ENCODE assay signal across 8 cellular contexts in genomic region chr7:4739528-4739992, GRCh38. TPM values are rescaled to one million over a fixed set of nuclear protein-coding genes. Genes with fewer than 3 reads are reported as not detected.
DNase-seq lines count a peak whose midpoint lies in the region; ATAC-seq and TF ChIP-seq lines count a peak whose summit lies in the region.

No MANE protein-coding gene starts in this region.

- DNase-seq in GM12865 (ENCODE audit: low read depth), result peak; percentile 64
- DNase-seq in T follicular helper cell (ENCODE audit: low read depth), result peak; percentile 52
- peak; percentile 63 for DNase-seq in central memory CD4-positive, alpha-beta T cell
- no peak for DNase-seq in lower lobe of right lung
- no peak for DNase-seq in NCI-H1048 (lab: John Stamatoyannopoulos, UW)
- no peak for DNase-seq in SIG-M5 treated with dmso at 0.1 percent for 504 hours (lab: John Stamatoyannopoulos, UW; ENCODE audit: unreplicated experiment)
- DNase-seq in KG1 (lab: John Stamatoyannopoulos, UW), result no peak

- H3K4me1 ChIP-seq in lower lobe of right lung (peaks cover 47% of the 10 kb centered on the region), subcutaneous abdominal adipose tissue (ENCODE audit: control insufficient read depth in 5 of 5, insufficient read depth in 5 of 5, low read length in 5 of 5) (peaks cover 3 to 30% (median 26%) of the 10 kb centered on the region in 5 donors)

- H3K4me3 ChIP-seq in GM12865 (ENCODE audit: low read depth, low read length) (peak overlapping the region; percentile 25), lower lobe of right lung (peak overlapping the region; percentile 39), subcutaneous abdominal adipose tissue (ENCODE audit: low read depth in 1 of 5, low read length in 5 of 5) (peak overlapping the region in 4 of 5 donors; percentile 30 to 63 (median 48))

- no peak overlapping the region for H3K9ac ChIP-seq in subcutaneous abdominal adipose tissue (ENCODE audit: low read length in 5 of 5)

- H3K27me3 ChIP-seq in lower lobe of right lung (ENCODE audit: low read depth) (no peaks in the 10 kb centered on the region), subcutaneous abdominal adipose tissue (ENCODE audit: control insufficient read depth in 5 of 5, insufficient read depth in 4 of 5, low read length in 5 of 5) (no peaks in the 10 kb centered on the region)

- H3K9me3 ChIP-seq in lower lobe of right lung, result no peaks in the 10 kb centered on the region
- H3K9me3 ChIP-seq in subcutaneous abdominal adipose tissue (ENCODE audit: control insufficient read depth in 5 of 5, low read length in 5 of 5), result no peaks in the 10 kb centered on the region

- TF ChIP-seq CTCF in GM12865 (IDR thresholded peaks at IDR 0.05; ENCODE audit: insufficient read depth, low read depth, low read length, missing control alignments) (peak; percentile 22), lower lobe of right lung (IDR thresholded peaks at IDR 0.05) (peak; percentile 69)

- peak; percentile 36 to 47 for ATAC-seq in lower lobe of right lung

- H3K36me3 ChIP-seq in lower lobe of right lung (peaks cover 22% of the 10 kb centered on the region), subcutaneous abdominal adipose tissue (ENCODE audit: control insufficient read depth in 5 of 5, insufficient read depth in 5 of 5, low read length in 5 of 5) (peaks cover 0 to 31% (median 17%) of the 10 kb centered on the region in 5 donors)

- peak overlapping the region; percentile 80 for H3K27ac ChIP-seq in lower lobe of right lung
- H3K27ac ChIP-seq in subcutaneous abdominal adipose tissue (ENCODE audit: low read depth, low read length), result no peak overlapping the region

- intact Hi-C loops in lower lobe of right lung (cut with DNase I), result no loop called here

RNA-seq across cellular contexts. Expression of gene AP5Z1, which starts 35.9 kb away (rescaled TPM):
- total RNA-seq in lower lobe of right lung, result 50.4 TPM

RNA-seq across cellular contexts. Expression of gene FOXK1, which starts 57.5 kb away (rescaled TPM):
- 28.8 TPM for total RNA-seq in lower lobe of right lung

Comparison
In these comparisons a context has a peak if more than half of its experiments do, and no peak if none do; other contexts are left out.
1. DNase-seq: peak in GM12865 (single experiment), T follicular helper cell (single experiment) and central memory CD4-positive, alpha-beta T cell (single experiment); none in lower lobe of right lung (single experiment), NCI-H1048 (single experiment), SIG-M5 treated with dmso at 0.1 percent for 504 hours (single experiment) and KG1 (single experiment).
2. Peak in every context shown above with its lines, with median percentiles within 50 percentile points of each other: H3K4me3 ChIP-seq.